ENCODE assay signal across 2 cellular contexts in the genomic region with DNA sequence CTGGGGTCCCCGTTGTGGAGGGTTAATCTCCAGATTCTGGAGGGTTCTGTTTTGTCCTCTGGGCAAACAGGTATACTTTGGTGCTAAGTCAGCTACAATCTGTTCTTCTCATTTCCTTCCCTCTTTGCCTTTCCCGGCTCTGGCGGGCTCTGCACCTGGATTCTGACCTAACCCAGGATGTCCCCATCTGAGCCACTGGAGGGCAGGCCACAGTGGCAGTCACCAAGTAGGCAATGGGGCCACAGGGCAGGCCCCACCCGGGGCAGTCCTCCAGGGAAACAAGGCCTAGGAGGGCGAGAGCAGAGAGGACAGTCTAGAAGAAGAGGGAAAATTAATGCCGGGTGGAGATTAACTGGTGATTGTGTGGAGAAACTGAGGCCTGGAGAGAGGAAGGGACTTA.
TF ChIP-seq lines count a peak whose summit lies in the region.

No MANE protein-coding gene starts in this region.

TF ChIP-seq in GM23338, 12 proteins besides CTCF, POLR2A, EP300 and RAD21 (continues in another document):
- TF ChIP-seq ETS1 (IDR thresholded peaks at IDR 0.05) (no peak), ZNF114 (CRISPR knock-in tag; IDR thresholded peaks at IDR 0.05) (no peak), STAT1 (IDR thresholded peaks at IDR 0.05; ENCODE audit: unreplicated experiment) (no peak), JUNB (IDR thresholded peaks at IDR 0.05; ENCODE audit: unreplicated experiment) (no peak), POLR2AphosphoS5 (IDR thresholded peaks at IDR 0.05; ENCODE audit: low read depth) (no peak), EZH2 (IDR thresholded peaks at IDR 0.05; ENCODE audit: low read depth, unreplicated experiment) (no peak), CREB1 (CRISPR knock-in tag; IDR thresholded peaks at IDR 0.05; ENCODE audit: low read depth) (no peak), NANOG (IDR thresholded peaks at IDR 0.05; ENCODE audit: borderline replicate concordance) (no peak)
- TF ChIP-seq, protein P1, sequence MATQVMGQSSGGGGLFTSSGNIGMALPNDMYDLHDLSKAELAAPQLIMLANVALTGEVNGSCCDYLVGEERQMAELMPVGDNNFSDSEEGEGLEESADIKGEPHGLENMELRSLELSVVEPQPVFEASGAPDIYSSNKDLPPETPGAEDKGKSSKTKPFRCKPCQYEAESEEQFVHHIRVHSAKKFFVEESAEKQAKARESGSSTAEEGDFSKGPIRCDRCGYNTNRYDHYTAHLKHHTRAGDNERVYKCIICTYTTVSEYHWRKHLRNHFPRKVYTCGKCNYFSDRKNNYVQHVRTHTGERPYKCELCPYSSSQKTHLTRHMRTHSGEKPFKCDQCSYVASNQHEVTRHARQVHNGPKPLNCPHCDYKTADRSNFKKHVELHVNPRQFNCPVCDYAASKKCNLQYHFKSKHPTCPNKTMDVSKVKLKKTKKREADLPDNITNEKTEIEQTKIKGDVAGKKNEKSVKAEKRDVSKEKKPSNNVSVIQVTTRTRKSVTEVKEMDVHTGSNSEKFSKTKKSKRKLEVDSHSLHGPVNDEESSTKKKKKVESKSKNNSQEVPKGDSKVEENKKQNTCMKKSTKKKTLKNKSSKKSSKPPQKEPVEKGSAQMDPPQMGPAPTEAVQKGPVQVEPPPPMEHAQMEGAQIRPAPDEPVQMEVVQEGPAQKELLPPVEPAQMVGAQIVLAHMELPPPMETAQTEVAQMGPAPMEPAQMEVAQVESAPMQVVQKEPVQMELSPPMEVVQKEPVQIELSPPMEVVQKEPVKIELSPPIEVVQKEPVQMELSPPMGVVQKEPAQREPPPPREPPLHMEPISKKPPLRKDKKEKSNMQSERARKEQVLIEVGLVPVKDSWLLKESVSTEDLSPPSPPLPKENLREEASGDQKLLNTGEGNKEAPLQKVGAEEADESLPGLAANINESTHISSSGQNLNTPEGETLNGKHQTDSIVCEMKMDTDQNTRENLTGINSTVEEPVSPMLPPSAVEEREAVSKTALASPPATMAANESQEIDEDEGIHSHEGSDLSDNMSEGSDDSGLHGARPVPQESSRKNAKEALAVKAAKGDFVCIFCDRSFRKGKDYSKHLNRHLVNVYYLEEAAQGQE (IDR thresholded peaks at IDR 0.05; ENCODE audit: unreplicated experiment): no peak
- TF ChIP-seq, protein P2, sequence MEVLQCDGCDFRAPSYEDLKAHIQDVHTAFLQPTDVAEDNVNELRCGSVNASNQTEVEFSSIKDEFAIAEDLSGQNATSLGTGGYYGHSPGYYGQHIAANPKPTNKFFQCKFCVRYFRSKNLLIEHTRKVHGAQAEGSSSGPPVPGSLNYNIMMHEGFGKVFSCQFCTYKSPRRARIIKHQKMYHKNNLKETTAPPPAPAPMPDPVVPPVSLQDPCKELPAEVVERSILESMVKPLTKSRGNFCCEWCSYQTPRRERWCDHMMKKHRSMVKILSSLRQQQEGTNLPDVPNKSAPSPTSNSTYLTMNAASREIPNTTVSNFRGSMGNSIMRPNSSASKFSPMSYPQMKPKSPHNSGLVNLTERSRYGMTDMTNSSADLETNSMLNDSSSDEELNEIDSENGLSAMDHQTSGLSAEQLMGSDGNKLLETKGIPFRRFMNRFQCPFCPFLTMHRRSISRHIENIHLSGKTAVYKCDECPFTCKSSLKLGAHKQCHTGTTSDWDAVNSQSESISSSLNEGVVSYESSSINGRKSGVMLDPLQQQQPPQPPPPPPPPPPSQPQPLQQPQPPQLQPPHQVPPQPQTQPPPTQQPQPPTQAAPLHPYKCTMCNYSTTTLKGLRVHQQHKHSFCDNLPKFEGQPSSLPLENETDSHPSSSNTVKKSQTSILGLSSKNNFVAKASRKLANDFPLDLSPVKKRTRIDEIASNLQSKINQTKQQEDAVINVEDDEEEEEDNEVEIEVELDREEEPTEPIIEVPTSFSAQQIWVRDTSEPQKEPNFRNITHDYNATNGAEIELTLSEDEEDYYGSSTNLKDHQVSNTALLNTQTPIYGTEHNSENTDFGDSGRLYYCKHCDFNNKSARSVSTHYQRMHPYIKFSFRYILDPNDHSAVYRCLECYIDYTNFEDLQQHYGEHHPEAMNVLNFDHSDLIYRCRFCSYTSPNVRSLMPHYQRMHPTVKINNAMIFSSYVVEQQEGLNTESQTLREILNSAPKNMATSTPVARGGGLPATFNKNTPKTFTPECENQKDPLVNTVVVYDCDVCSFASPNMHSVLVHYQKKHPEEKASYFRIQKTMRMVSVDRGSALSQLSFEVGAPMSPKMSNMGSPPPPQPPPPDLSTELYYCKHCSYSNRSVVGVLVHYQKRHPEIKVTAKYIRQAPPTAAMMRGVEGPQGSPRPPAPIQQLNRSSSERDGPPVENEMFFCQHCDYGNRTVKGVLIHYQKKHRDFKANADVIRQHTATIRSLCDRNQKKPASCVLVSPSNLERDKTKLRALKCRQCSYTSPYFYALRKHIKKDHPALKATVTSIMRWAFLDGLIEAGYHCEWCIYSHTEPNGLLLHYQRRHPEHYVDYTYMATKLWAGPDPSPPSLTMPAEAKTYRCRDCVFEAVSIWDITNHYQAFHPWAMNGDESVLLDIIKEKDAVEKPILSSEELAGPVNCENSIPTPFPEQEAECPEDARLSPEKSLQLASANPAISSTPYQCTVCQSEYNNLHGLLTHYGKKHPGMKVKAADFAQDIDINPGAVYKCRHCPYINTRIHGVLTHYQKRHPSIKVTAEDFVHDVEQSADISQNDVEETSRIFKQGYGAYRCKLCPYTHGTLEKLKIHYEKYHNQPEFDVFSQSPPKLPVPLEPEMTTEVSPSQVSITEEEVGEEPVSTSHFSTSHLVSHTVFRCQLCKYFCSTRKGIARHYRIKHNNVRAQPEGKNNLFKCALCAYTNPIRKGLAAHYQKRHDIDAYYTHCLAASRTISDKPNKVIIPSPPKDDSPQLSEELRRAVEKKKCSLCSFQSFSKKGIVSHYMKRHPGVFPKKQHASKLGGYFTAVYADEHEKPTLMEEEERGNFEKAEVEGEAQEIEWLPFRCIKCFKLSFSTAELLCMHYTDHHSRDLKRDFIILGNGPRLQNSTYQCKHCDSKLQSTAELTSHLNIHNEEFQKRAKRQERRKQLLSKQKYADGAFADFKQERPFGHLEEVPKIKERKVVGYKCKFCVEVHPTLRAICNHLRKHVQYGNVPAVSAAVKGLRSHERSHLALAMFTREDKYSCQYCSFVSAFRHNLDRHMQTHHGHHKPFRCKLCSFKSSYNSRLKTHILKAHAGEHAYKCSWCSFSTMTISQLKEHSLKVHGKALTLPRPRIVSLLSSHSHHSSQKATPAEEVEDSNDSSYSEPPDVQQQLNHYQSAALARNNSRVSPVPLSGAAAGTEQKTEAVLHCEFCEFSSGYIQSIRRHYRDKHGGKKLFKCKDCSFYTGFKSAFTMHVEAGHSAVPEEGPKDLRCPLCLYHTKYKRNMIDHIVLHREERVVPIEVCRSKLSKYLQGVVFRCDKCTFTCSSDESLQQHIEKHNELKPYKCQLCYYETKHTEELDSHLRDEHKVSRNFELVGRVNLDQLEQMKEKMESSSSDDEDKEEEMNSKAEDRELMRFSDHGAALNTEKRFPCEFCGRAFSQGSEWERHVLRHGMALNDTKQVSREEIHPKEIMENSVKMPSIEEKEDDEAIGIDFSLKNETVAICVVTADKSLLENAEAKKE (CRISPR knock-in tag; IDR thresholded peaks at IDR 0.05): no peak

TF ChIP-seq in HepG2, 621 proteins besides CTCF, POLR2A, EP300 and RAD21:
- TF ChIP-seq MYNN (CRISPR knock-in tag; IDR thresholded peaks at IDR 0.05; ENCODE audit: low read depth) (no peak), ZFP36L2 (CRISPR knock-in tag; IDR thresholded peaks at IDR 0.05) (no peak), ZNF44 (CRISPR knock-in tag; IDR thresholded peaks at IDR 0.05) (no peak), ZC3H4 (CRISPR knock-in tag; IDR thresholded peaks at IDR 0.05; ENCODE audit: borderline replicate concordance) (no peak), HNRNPH1 (optimal IDR thresholded peaks at IDR 0.05; ENCODE audit: low read depth, low read length) (no peak)
- TF ChIP-seq, protein P3, sequence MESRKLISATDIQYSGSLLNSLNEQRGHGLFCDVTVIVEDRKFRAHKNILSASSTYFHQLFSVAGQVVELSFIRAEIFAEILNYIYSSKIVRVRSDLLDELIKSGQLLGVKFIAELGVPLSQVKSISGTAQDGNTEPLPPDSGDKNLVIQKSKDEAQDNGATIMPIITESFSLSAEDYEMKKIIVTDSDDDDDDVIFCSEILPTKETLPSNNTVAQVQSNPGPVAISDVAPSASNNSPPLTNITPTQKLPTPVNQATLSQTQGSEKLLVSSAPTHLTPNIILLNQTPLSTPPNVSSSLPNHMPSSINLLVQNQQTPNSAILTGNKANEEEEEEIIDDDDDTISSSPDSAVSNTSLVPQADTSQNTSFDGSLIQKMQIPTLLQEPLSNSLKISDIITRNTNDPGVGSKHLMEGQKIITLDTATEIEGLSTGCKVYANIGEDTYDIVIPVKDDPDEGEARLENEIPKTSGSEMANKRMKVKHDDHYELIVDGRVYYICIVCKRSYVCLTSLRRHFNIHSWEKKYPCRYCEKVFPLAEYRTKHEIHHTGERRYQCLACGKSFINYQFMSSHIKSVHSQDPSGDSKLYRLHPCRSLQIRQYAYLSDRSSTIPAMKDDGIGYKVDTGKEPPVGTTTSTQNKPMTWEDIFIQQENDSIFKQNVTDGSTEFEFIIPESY (CRISPR knock-in tag; IDR thresholded peaks at IDR 0.05): no peak
- TF ChIP-seq, protein P4, sequence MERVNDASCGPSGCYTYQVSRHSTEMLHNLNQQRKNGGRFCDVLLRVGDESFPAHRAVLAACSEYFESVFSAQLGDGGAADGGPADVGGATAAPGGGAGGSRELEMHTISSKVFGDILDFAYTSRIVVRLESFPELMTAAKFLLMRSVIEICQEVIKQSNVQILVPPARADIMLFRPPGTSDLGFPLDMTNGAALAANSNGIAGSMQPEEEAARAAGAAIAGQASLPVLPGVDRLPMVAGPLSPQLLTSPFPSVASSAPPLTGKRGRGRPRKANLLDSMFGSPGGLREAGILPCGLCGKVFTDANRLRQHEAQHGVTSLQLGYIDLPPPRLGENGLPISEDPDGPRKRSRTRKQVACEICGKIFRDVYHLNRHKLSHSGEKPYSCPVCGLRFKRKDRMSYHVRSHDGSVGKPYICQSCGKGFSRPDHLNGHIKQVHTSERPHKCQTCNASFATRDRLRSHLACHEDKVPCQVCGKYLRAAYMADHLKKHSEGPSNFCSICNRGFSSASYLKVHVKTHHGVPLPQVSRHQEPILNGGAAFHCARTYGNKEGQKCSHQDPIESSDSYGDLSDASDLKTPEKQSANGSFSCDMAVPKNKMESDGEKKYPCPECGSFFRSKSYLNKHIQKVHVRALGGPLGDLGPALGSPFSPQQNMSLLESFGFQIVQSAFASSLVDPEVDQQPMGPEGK (CRISPR knock-in tag; IDR thresholded peaks at IDR 0.05): 0 out of 2 replicates have a peak, but pooled peaks have one; percentile 40
- TF ChIP-seq, protein P5, sequence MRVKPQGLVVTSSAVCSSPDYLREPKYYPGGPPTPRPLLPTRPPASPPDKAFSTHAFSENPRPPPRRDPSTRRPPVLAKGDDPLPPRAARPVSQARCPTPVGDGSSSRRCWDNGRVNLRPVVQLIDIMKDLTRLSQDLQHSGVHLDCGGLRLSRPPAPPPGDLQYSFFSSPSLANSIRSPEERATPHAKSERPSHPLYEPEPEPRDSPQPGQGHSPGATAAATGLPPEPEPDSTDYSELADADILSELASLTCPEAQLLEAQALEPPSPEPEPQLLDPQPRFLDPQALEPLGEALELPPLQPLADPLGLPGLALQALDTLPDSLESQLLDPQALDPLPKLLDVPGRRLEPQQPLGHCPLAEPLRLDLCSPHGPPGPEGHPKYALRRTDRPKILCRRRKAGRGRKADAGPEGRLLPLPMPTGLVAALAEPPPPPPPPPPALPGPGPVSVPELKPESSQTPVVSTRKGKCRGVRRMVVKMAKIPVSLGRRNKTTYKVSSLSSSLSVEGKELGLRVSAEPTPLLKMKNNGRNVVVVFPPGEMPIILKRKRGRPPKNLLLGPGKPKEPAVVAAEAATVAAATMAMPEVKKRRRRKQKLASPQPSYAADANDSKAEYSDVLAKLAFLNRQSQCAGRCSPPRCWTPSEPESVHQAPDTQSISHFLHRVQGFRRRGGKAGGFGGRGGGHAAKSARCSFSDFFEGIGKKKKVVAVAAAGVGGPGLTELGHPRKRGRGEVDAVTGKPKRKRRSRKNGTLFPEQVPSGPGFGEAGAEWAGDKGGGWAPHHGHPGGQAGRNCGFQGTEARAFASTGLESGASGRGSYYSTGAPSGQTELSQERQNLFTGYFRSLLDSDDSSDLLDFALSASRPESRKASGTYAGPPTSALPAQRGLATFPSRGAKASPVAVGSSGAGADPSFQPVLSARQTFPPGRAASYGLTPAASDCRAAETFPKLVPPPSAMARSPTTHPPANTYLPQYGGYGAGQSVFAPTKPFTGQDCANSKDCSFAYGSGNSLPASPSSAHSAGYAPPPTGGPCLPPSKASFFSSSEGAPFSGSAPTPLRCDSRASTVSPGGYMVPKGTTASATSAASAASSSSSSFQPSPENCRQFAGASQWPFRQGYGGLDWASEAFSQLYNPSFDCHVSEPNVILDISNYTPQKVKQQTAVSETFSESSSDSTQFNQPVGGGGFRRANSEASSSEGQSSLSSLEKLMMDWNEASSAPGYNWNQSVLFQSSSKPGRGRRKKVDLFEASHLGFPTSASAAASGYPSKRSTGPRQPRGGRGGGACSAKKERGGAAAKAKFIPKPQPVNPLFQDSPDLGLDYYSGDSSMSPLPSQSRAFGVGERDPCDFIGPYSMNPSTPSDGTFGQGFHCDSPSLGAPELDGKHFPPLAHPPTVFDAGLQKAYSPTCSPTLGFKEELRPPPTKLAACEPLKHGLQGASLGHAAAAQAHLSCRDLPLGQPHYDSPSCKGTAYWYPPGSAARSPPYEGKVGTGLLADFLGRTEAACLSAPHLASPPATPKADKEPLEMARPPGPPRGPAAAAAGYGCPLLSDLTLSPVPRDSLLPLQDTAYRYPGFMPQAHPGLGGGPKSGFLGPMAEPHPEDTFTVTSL (CRISPR knock-in tag; IDR thresholded peaks at IDR 0.05; ENCODE audit: borderline replicate concordance): no peak
